Comparison of ENCODE assay signal across 11 cellular contexts in genomic region chr3:12992629-12993021, GRCh38.
A peak's percentile ranks its signal among the peaks of the same experiment; 100 is the strongest.
DNase-seq lines count a peak whose midpoint lies in the region; ATAC-seq and TF ChIP-seq lines count a peak whose summit lies in the region.
"Had no signal": no experiment of that assay in that cellular context is flagged by ENCODE, and none has a peak within 500 bp of the region (broad histone marks: within the 10 kb centered on the region; RNA-seq: fewer than 3 reads in every experiment).

No MANE protein-coding gene starts in this region.

- POLR2A ChIA-PET in HCT116 (lab: Charles Lee) (interaction anchor here (0.7 kb wide), 3 partner anchors 12 to 154 kb away, joined by 3 to 5 read pairs (median 4); no protein-coding TSS in a partner anchor), WTC11 (lab: Charles Lee) (interaction anchor here (0.7 to 1.3 kb wide), 5 partner anchors 15 to 487 kb away, joined by 3 to 4 read pairs (median 3); partner anchors contain the start of gene HDAC11)

- H3K4me1 Mint-ChIP-seq in WTC11, result peaks cover 15% of the 10 kb centered on the region

- no peaks in the 10 kb centered on the region for H4K20me1 ChIP-seq in HCT116 (ENCODE audit: insufficient read depth)

- peaks cover under 1% of the 10 kb centered on the region for H3K36me3 Mint-ChIP-seq in WTC11

- H3K9me3 ChIP-seq in HCT116 (ENCODE audit: control insufficient read depth in 1 of 2, insufficient read depth in 1 of 2, low read depth in 1 of 2, low read length in 2 of 2), result no peaks in the 10 kb centered on the region
- H3K9me3 ChIP-seq: HAP-1, vagina had no signal

- no peak for TF ChIP-seq RAD21 in HCT116 (IDR thresholded peaks at IDR 0.05; ENCODE audit: low read depth)

- no peak overlapping the region; the same call in 1 of the 2 replicates for H3K27ac ChIP-seq in HCT116 (ENCODE audit: low read depth, low read length)

- no peaks in the 10 kb centered on the region for H3K36me3 ChIP-seq in HCT116 (ENCODE audit: control insufficient read depth in 1 of 2, insufficient read depth in 2 of 2, low read length in 2 of 2)
- H3K36me3 ChIP-seq: HAP-1, vagina had no signal

- peaks cover 6% of the 10 kb centered on the region for H3K27me3 Mint-ChIP-seq in WTC11 (ENCODE audit: low read depth)

- RAD21 ChIA-PET in HCT116 (lab: Charles Lee; ENCODE audit: low non-redundant PET in 1 of 2, low total read pairs in 2 of 2, uncharacterized antibody in 2 of 2, unreplicated experiment in 2 of 2), result interaction anchor here in 1 of 2 experiments (0.5 to 0.7 kb wide), 2 partner anchors 8 to 94 kb away, joined by 3 read pairs; no protein-coding TSS in a partner anchor

- DNase-seq in HCT116 (ENCODE audit: low read depth, low spot score) (no peak), WTC11 (ENCODE audit: low spot score) (no peak), left cardiac atrium (peak; percentile 56), posterior vena cava (ENCODE audit: low spot score) (peak; percentile 20), superior temporal gyrus (ENCODE audit: extremely low spot score) (no peak), epidermal melanocyte (ENCODE audit: insufficient read length, low spot score) (no peak), NCI-H2081 treated with DMSO at 0.1 percent for 48 hours (lab: John Stamatoyannopoulos, UW) (no peak)
- DNase-seq: NCI-H146 had no signal

- TF ChIP-seq CTCF in HCT116 (IDR thresholded peaks at IDR 0.05 in 2 of 3, conservative IDR thresholded peaks at IDR 0.05 in 1 of 3; ENCODE audit: borderline replicate concordance in 1 of 3, insufficient read depth in 1 of 3, low read depth in 2 of 3, low read length in 2 of 3) (no peak), WTC11 (IDR thresholded peaks at IDR 0.05) (no peak)

- peak overlapping the region; percentile 67 to 73 for H3K4me3 ChIP-seq in HCT116 (replicated peaks in 1 of 2; ENCODE audit: low read depth in 1 of 2, low read length in 2 of 2)

- ATAC-seq in HCT116 (no peak), WTC11 (no peak), left cardiac atrium (peak; percentile 17), GM19455 (IDR thresholded peaks at IDR 0.05; ENCODE audit: unreplicated experiment) (no peak)

- intact Hi-C loops in HCT116 (cut with micrococcal nuclease), result no loop called here
- intact Hi-C loops in left cardiac atrium (cut with DNase I), result no loop called here
- intact Hi-C loops in posterior vena cava (cut with DNase I), result loop anchor here in 1 of 2 donors (5.0 kb wide), 1 partner anchor 85 kb away; no protein-coding TSS in a partner anchor

- no peak for TF ChIP-seq POLR2A in HCT116 (IDR thresholded peaks at IDR 0.05; ENCODE audit: borderline replicate concordance, extremely low read depth, insufficient read depth, insufficient read length)

- BruUV-seq in HCT116 (replicated peaks; lab: Mats Ljungman, UMichigan), result TSS peak; percentile 14

- H3K9me3 Mint-ChIP-seq in WTC11, result peaks cover 2% of the 10 kb centered on the region

- H3K27me3 ChIP-seq in HCT116 (ENCODE audit: insufficient read depth, low read length), result no peaks in the 10 kb centered on the region
- H3K27me3 ChIP-seq: vagina had no signal

- H3K9me2 ChIP-seq in HCT116 (ENCODE audit: insufficient read depth), result no peaks in the 10 kb centered on the region

- H3K9ac ChIP-seq in HCT116 (ENCODE audit: low read length), result peak overlapping the region; percentile 66

- H3K4me3 Mint-ChIP-seq in WTC11, result peak overlapping the region; percentile 62

- peak overlapping the region; percentile 91 for H3K4me2 ChIP-seq in HCT116 (ENCODE audit: low read length)

- H3K4me1 ChIP-seq in HCT116 (ENCODE audit: control insufficient read depth in 1 of 2, insufficient read depth in 2 of 2, low read length in 2 of 2), result peaks cover 9 to 27% of the 10 kb centered on the region in 2 experiments
- H3K4me1 ChIP-seq: HAP-1 had no signal

- no peak overlapping the region for H2AFZ ChIP-seq in HCT116 (ENCODE audit: low read depth, low read length, poor library complexity, severe bottlenecking)

- CTCF ChIA-PET in HCT116 (lab: Charles Lee), result interaction anchor here (0.6 kb wide), 1 partner anchor 185 kb away, joined by 3 read pairs; no protein-coding TSS in a partner anchor
- CTCF ChIA-PET in WTC11 (lab: Charles Lee), result interaction anchor here (0.6 to 4.5 kb wide), 19 partner anchors 7 to 776 kb away, joined by 3 to 76 read pairs (median 4); no protein-coding TSS in a partner anchor

- no peaks in the 10 kb centered on the region for H3K79me2 ChIP-seq in HCT116 (ENCODE audit: insufficient read depth, low read length)

- H3K27ac Mint-ChIP-seq in WTC11, result no peak overlapping the region

TF ChIP-seq in HCT116, 20 proteins besides CTCF, POLR2A, EP300 and RAD21:
- TF ChIP-seq SRF (IDR thresholded peaks at IDR 0.05; ENCODE audit: low read depth) (no peak), ELF1 (IDR thresholded peaks at IDR 0.05; ENCODE audit: borderline replicate concordance, low read depth) (no peak), ZNF274 (IDR thresholded peaks at IDR 0.05; ENCODE audit: low read depth, low read length) (no peak), YY1 (IDR thresholded peaks at IDR 0.05; ENCODE audit: extremely low read depth, insufficient replicate concordance, low read depth, low read length) (no peak), POLR2AphosphoS5 (IDR thresholded peaks at IDR 0.05; ENCODE audit: low read depth, low read length) (no peak), REST (IDR thresholded peaks at IDR 0.05; ENCODE audit: low read depth) (no peak), EZH2phosphoT487 (IDR thresholded peaks at IDR 0.05; ENCODE audit: borderline replicate concordance) (no peak)

TF ChIP-seq in WTC11, 78 proteins besides CTCF, POLR2A, EP300 and RAD21 (continues in another document):
- TF ChIP-seq GTF2I (CRISPR knock-in tag; conservative IDR thresholded peaks at IDR 0.05), result no peak
- no peak for TF ChIP-seq PREB (CRISPR knock-in tag; IDR thresholded peaks at IDR 0.05; ENCODE audit: borderline replicate concordance)
- no peak for TF ChIP-seq CBFB (CRISPR knock-in tag; IDR thresholded peaks at IDR 0.05; ENCODE audit: low read depth)
- no peak for TF ChIP-seq ZNF281 (CRISPR knock-in tag; IDR thresholded peaks at IDR 0.05)
- no peak for TF ChIP-seq E2F5 (CRISPR knock-in tag; IDR thresholded peaks at IDR 0.05)
- no peak for TF ChIP-seq PRDM15 (CRISPR knock-in tag; IDR thresholded peaks at IDR 0.05)

Comparison
In these comparisons a context has a peak if more than half of its experiments do, and no peak if none do; other contexts are left out.
1. ATAC-seq: peak in left cardiac atrium (2 of 2); none in HCT116 (single experiment), WTC11 (single experiment) and GM19455 (single experiment).
2. DNase-seq: peak in left cardiac atrium (single experiment) and posterior vena cava (single experiment); none in HCT116 (single experiment), WTC11 (single experiment), superior temporal gyrus (single experiment), epidermal melanocyte (single experiment) and NCI-H2081 treated with DMSO at 0.1 percent for 48 hours (single experiment).